1 cellular context compared by ENCODE assay signal in the genomic region with DNA sequence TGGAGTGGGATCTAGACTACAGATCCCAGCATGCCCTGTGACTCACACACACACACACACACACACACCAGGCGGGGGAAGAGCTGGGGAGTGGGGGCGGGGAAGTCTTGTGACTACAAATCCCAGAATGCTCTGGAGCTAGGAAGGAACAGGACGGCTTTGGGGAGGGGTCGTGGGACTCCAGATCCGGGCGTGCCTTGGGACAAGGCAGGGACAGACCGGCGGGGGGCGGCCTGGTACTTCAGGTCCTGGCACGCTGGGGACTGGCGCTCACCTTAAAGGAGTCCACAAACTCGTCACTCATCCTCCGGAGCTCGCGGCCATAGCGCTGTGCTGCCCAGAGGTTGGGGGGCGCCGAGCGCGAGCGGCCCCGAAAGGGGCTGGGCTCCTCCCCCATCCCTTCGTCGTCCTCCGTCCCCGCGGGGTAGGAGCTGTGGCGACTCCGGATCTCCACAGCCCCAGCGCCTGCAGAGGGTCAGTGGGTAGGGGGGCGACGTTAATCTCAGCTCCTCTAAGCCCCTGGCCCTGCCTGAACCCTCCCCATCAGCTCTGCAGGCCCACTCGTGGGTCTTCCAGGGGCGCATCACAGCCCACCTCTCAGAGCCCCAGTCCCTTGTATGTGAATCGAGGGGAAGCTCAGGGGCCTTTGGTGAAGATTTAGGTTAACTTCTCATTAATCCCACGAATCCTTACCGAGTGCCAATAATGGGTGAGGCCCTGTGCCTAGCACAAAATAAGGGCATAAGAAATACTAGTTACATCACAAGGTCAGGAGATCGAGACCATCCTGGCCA.
TF ChIP-seq lines count a peak whose summit lies in the region.

No MANE protein-coding gene starts in this region.

TF ChIP-seq in WTC11, 78 proteins besides CTCF, POLR2A, EP300 and RAD21 (continued from another document and continues in another):
- TF ChIP-seq, protein P1, sequence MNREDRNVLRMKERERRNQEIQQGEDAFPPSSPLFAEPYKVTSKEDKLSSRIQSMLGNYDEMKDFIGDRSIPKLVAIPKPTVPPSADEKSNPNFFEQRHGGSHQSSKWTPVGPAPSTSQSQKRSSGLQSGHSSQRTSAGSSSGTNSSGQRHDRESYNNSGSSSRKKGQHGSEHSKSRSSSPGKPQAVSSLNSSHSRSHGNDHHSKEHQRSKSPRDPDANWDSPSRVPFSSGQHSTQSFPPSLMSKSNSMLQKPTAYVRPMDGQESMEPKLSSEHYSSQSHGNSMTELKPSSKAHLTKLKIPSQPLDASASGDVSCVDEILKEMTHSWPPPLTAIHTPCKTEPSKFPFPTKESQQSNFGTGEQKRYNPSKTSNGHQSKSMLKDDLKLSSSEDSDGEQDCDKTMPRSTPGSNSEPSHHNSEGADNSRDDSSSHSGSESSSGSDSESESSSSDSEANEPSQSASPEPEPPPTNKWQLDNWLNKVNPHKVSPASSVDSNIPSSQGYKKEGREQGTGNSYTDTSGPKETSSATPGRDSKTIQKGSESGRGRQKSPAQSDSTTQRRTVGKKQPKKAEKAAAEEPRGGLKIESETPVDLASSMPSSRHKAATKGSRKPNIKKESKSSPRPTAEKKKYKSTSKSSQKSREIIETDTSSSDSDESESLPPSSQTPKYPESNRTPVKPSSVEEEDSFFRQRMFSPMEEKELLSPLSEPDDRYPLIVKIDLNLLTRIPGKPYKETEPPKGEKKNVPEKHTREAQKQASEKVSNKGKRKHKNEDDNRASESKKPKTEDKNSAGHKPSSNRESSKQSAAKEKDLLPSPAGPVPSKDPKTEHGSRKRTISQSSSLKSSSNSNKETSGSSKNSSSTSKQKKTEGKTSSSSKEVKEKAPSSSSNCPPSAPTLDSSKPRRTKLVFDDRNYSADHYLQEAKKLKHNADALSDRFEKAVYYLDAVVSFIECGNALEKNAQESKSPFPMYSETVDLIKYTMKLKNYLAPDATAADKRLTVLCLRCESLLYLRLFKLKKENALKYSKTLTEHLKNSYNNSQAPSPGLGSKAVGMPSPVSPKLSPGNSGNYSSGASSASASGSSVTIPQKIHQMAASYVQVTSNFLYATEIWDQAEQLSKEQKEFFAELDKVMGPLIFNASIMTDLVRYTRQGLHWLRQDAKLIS (CRISPR knock-in tag; IDR thresholded peaks at IDR 0.05; ENCODE audit: borderline replicate concordance) = no peak
- TF ChIP-seq ZBTB43 (CRISPR knock-in tag; IDR thresholded peaks at IDR 0.05) (peak; percentile 96), SMAD4 (CRISPR knock-in tag; IDR thresholded peaks at IDR 0.05) (no peak), NFATC4 (CRISPR knock-in tag; IDR thresholded peaks at IDR 0.05) (no peak), PREB (CRISPR knock-in tag; IDR thresholded peaks at IDR 0.05; ENCODE audit: borderline replicate concordance) (no peak), ZNF263 (CRISPR knock-in tag; IDR thresholded peaks at IDR 0.05; ENCODE audit: low read depth) (no peak), MYBL2 (CRISPR knock-in tag; IDR thresholded peaks at IDR 0.05) (no peak), EMX1 (CRISPR knock-in tag; IDR thresholded peaks at IDR 0.05) (no peak), E2F5 (CRISPR knock-in tag; IDR thresholded peaks at IDR 0.05) (no peak), ELF4 (CRISPR knock-in tag; IDR thresholded peaks at IDR 0.05; ENCODE audit: low read depth) (no peak), ZMAT4 (CRISPR knock-in tag; IDR thresholded peaks at IDR 0.05) (no peak), FOXP1 (CRISPR knock-in tag; IDR thresholded peaks at IDR 0.05; ENCODE audit: borderline replicate concordance) (peak; percentile 20; the same call in 1 of the 2 replicates), ZNF317 (CRISPR knock-in tag; IDR thresholded peaks at IDR 0.05; ENCODE audit: borderline replicate concordance, low read depth) (no peak), TEAD4 (CRISPR knock-in tag; IDR thresholded peaks at IDR 0.05) (no peak), PRDM15 (CRISPR knock-in tag; IDR thresholded peaks at IDR 0.05) (no peak), ZBTB21 (CRISPR knock-in tag; IDR thresholded peaks at IDR 0.05; ENCODE audit: borderline replicate concordance) (no peak; the same call in 1 of the 2 replicates), E2F4 (CRISPR knock-in tag; IDR thresholded peaks at IDR 0.05; ENCODE audit: borderline replicate concordance, low read depth) (no peak), OVOL2 (CRISPR knock-in tag; IDR thresholded peaks at IDR 0.05; ENCODE audit: borderline replicate concordance) (no peak), ETV6 (CRISPR knock-in tag; IDR thresholded peaks at IDR 0.05) (0 out of 2 replicates have a peak, but pooled peaks have one; percentile 27), GRHL2 (CRISPR knock-in tag; IDR thresholded peaks at IDR 0.05; ENCODE audit: insufficient replicate concordance, severe bottlenecking) (no peak), RELA (CRISPR knock-in tag; IDR thresholded peaks at IDR 0.05; ENCODE audit: borderline replicate concordance) (no peak), GABPB1 (CRISPR knock-in tag; IDR thresholded peaks at IDR 0.05) (no peak), ESRRA (CRISPR knock-in tag; IDR thresholded peaks at IDR 0.05; ENCODE audit: borderline replicate concordance) (no peak), CBFB (CRISPR knock-in tag; IDR thresholded peaks at IDR 0.05; ENCODE audit: low read depth) (no peak)
- TF ChIP-seq, protein P2, sequence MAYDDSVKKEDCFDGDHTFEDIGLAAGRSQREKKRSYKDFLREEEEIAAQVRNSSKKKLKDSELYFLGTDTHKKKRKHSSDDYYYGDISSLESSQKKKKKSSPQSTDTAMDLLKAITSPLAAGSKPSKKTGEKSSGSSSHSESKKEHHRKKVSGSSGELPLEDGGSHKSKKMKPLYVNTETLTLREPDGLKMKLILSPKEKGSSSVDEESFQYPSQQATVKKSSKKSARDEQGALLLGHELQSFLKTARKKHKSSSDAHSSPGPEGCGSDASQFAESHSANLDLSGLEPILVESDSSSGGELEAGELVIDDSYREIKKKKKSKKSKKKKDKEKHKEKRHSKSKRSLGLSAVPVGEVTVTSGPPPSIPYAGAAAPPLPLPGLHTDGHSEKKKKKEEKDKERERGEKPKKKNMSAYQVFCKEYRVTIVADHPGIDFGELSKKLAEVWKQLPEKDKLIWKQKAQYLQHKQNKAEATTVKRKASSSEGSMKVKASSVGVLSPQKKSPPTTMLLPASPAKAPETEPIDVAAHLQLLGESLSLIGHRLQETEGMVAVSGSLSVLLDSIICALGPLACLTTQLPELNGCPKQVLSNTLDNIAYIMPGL (CRISPR knock-in tag; IDR thresholded peaks at IDR 0.05) = 0 out of 2 replicates have a peak, but pooled peaks have one; percentile 42
- TF ChIP-seq, protein P3, sequence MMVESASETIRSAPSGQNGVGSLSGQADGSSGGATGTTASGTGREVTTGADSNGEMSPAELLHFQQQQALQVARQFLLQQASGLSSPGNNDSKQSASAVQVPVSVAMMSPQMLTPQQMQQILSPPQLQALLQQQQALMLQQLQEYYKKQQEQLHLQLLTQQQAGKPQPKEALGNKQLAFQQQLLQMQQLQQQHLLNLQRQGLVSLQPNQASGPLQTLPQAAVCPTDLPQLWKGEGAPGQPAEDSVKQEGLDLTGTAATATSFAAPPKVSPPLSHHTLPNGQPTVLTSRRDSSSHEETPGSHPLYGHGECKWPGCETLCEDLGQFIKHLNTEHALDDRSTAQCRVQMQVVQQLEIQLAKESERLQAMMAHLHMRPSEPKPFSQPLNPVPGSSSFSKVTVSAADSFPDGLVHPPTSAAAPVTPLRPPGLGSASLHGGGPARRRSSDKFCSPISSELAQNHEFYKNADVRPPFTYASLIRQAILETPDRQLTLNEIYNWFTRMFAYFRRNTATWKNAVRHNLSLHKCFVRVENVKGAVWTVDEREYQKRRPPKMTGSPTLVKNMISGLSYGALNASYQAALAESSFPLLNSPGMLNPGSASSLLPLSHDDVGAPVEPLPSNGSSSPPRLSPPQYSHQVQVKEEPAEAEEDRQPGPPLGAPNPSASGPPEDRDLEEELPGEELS (CRISPR knock-in tag; IDR thresholded peaks at IDR 0.05) = no peak
- TF ChIP-seq, protein P4, sequence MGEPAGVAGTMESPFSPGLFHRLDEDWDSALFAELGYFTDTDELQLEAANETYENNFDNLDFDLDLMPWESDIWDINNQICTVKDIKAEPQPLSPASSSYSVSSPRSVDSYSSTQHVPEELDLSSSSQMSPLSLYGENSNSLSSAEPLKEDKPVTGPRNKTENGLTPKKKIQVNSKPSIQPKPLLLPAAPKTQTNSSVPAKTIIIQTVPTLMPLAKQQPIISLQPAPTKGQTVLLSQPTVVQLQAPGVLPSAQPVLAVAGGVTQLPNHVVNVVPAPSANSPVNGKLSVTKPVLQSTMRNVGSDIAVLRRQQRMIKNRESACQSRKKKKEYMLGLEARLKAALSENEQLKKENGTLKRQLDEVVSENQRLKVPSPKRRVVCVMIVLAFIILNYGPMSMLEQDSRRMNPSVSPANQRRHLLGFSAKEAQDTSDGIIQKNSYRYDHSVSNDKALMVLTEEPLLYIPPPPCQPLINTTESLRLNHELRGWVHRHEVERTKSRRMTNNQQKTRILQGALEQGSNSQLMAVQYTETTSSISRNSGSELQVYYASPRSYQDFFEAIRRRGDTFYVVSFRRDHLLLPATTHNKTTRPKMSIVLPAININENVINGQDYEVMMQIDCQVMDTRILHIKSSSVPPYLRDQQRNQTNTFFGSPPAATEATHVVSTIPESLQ (CRISPR knock-in tag; IDR thresholded peaks at IDR 0.05) = no peak
- TF ChIP-seq, protein P5, sequence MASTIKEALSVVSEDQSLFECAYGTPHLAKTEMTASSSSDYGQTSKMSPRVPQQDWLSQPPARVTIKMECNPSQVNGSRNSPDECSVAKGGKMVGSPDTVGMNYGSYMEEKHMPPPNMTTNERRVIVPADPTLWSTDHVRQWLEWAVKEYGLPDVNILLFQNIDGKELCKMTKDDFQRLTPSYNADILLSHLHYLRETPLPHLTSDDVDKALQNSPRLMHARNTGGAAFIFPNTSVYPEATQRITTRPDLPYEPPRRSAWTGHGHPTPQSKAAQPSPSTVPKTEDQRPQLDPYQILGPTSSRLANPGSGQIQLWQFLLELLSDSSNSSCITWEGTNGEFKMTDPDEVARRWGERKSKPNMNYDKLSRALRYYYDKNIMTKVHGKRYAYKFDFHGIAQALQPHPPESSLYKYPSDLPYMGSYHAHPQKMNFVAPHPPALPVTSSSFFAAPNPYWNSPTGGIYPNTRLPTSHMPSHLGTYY (CRISPR knock-in tag; IDR thresholded peaks at IDR 0.05) = no peak
